In genomic region chr19:2047449-2048103, GRCh38 we compare ENCODE assay signal across 8 cellular contexts. TPM values are rescaled to one million over a fixed set of nuclear protein-coding genes. Genes with fewer than 3 reads are reported as not detected.
A peak's percentile ranks its signal among the peaks of the same experiment; 100 is the strongest.
DNase-seq lines count a peak whose midpoint lies in the region; ATAC-seq and TF ChIP-seq lines count a peak whose summit lies in the region.

No MANE protein-coding gene starts in this region.

- no peak for TF ChIP-seq CTCF in VCaP (conservative IDR thresholded peaks at IDR 0.05)
- no peak for TF ChIP-seq CTCF in suprapubic skin (IDR thresholded peaks at IDR 0.05)
- TF ChIP-seq CTCF in progenitor cell of endocrine pancreas (IDR thresholded peaks at IDR 0.05; ENCODE audit: unreplicated experiment) = no peak
- TF ChIP-seq CTCF in GM13976 (IDR thresholded peaks at IDR 0.05; ENCODE audit: borderline replicate concordance, control extremely low read depth, extremely low read depth, insufficient read depth, missing control alignments) = no peak

- no peak overlapping the region for H3K27ac Mint-ChIP-seq in progenitor cell of endocrine pancreas

- H3K4me1 ChIP-seq in suprapubic skin = peaks cover 86% of the 10 kb centered on the region

- in situ Hi-C loops in GM13976 (cut with MboI; ENCODE audit: low sequenced_read_pairs, unreplicated experiment) = no loop called here

- H3K4me1 Mint-ChIP-seq in progenitor cell of endocrine pancreas (ENCODE audit: low read depth) = peaks cover 7% of the 10 kb centered on the region

- 49% methylated on average over 16 of the region's 22 CpGs for WGBS in suprapubic skin

- no peak overlapping the region for H3K4me3 Mint-ChIP-seq in progenitor cell of endocrine pancreas (ENCODE audit: low read depth)

- H3K36me3 ChIP-seq in suprapubic skin = peaks cover 39% of the 10 kb centered on the region

- no peaks in the 10 kb centered on the region for H3K27me3 Mint-ChIP-seq in progenitor cell of endocrine pancreas

- no peak for TF ChIP-seq EP300 in suprapubic skin (IDR thresholded peaks at IDR 0.05)

- peak; percentile 63 for DNase-seq in DMS53 (lab: John Stamatoyannopoulos, UW)
- DNase-seq in DMS53 treated with DMSO at 0.1 percent for 48 hours (lab: John Stamatoyannopoulos, UW; ENCODE audit: unreplicated experiment) = no peak
- DNase-seq in left ventricle myocardium superior = peak; percentile 73
- DNase-seq in suprapubic skin (ENCODE audit: low spot score in 2 of 2) = peak; percentile 72 to 81
- DNase-seq in progenitor cell of endocrine pancreas (ENCODE audit: low spot score, unreplicated experiment) = no peak
- no peak for DNase-seq in GM13976 (ENCODE audit: low spot score)

- peak overlapping the region; percentile 91; the same call in 1 of the 2 replicates for H3K27ac ChIP-seq in VCaP
- peak overlapping the region; percentile 93 for H3K27ac ChIP-seq in suprapubic skin

- peak overlapping the region; percentile 85 for H3K4me3 ChIP-seq in suprapubic skin

- no peak for TF ChIP-seq POLR2A in suprapubic skin (IDR thresholded peaks at IDR 0.05)

- H3K36me3 Mint-ChIP-seq in progenitor cell of endocrine pancreas (ENCODE audit: insufficient read depth) = peaks cover 6% of the 10 kb centered on the region

- no peaks in the 10 kb centered on the region for H3K27me3 ChIP-seq in suprapubic skin

- no peaks in the 10 kb centered on the region for H3K9me3 Mint-ChIP-seq in progenitor cell of endocrine pancreas (ENCODE audit: low read depth)

- intact Hi-C loops in left ventricle myocardium superior (cut with micrococcal nuclease) = no loop called here

- H3K9me3 ChIP-seq in suprapubic skin = no peaks in the 10 kb centered on the region

- no peak for ATAC-seq in left ventricle myocardium superior
- ATAC-seq in HG03520 (IDR thresholded peaks at IDR 0.05; ENCODE audit: unreplicated experiment) = no peak

RNA-seq across cellular contexts. Expression of gene MKNK2, which starts 3.5 kb away (rescaled TPM):
- 272 TPM for total RNA-seq in left ventricle myocardium superior
- total RNA-seq in suprapubic skin = 100 to 1,000 TPM; 209 to 249 (median 219) TPM
- total RNA-seq in progenitor cell of endocrine pancreas = 145 and 163 TPM in 2 replicates

RNA-seq across cellular contexts. Expression of gene BTBD2, which starts 32.1 kb away (rescaled TPM):
- 65.6 TPM for total RNA-seq in left ventricle myocardium superior
- total RNA-seq in suprapubic skin = 100 to 1,000 TPM in 1 of 4 donors, 10 to 100 TPM in 3; 83.0 to 101 (median 90.3) TPM
- total RNA-seq in progenitor cell of endocrine pancreas = 115 and 125 TPM in 2 replicates

RNA-seq across cellular contexts. Expression of gene MOB3A, which starts 48.5 kb away (rescaled TPM):
- total RNA-seq in left ventricle myocardium superior = 17.5 TPM
- 10 to 100 TPM; 23.7 to 29.4 (median 28.1) TPM for total RNA-seq in suprapubic skin
- 33.2 and 38.5 TPM in 2 replicates for total RNA-seq in progenitor cell of endocrine pancreas

RNA-seq across cellular contexts. Expression of gene IZUMO4, which starts 49.1 kb away (rescaled TPM):
- 1.9 TPM for total RNA-seq in left ventricle myocardium superior
- 1 to 10 TPM; 2.1 to 8.1 (median 6.4) TPM for total RNA-seq in suprapubic skin
- total RNA-seq in progenitor cell of endocrine pancreas = 15.9 and 16.5 TPM in 2 replicates

Comparison
In these comparisons a context has a peak if more than half of its experiments do, and no peak if none do; other contexts are left out.
1. DNase-seq: peak in DMS53 (single experiment), left ventricle myocardium superior (single experiment) and suprapubic skin (2 of 2); none in DMS53 treated with DMSO at 0.1 percent for 48 hours (single experiment), progenitor cell of endocrine pancreas (single experiment) and GM13976 (single experiment).